ENCODE assay signal across 10 cellular contexts in the genomic region with DNA sequence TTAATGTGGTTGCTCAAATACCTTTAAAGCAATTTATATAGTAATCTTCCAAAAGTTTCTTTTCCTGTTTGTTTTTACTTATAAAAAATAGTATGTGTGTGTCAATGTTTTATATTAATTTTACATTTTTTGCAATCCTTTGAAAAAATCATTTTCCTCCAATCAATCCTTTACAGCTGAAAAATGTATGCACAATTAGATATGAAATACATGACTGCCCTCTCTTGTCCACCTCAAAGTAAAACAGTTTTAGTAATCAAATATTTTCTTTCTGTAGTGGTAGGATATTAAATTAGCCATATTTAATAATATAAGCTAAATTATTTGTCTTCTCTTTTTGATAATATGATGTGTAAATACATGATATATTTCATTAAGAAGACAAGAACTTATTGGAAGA.
A peak's percentile ranks its signal among the peaks of the same experiment; 100 is the strongest.
DNase-seq lines count a peak whose midpoint lies in the region; ATAC-seq and TF ChIP-seq lines count a peak whose summit lies in the region.
"Had no signal": no experiment of that assay in that cellular context is flagged by ENCODE, and none has a peak within 500 bp of the region (broad histone marks: within the 10 kb centered on the region; RNA-seq: fewer than 3 reads in every experiment).

No MANE protein-coding gene starts in this region.

- H3T11ph ChIP-seq in H9 (ENCODE audit: low read length) = no peak overlapping the region

- H3K4me2 ChIP-seq in H9 (ENCODE audit: insufficient read depth, insufficient read length, low read length) = no peak overlapping the region

- no peaks in the 10 kb centered on the region for H3K79me1 ChIP-seq in H9 (ENCODE audit: insufficient read depth, low read depth, low read length, poor library complexity, severe bottlenecking)

- H3K4me3 ChIP-seq in fibroblast of villous mesenchyme (ENCODE audit: low read depth, low read length) = no peak overlapping the region

- H3K23me2 ChIP-seq in H9 (ENCODE audit: insufficient read length, low read depth, low read length, poor library complexity, severe bottlenecking) = no peaks in the 10 kb centered on the region

- peaks cover 5 to 8% of the 10 kb centered on the region in 2 experiments for H3K4me1 Mint-ChIP-seq in H9
- H3K4me1 Mint-ChIP-seq in activated T-helper 1 cell treated with anti-CD3 and anti-CD28 coated beads, Interleukin-12 subunit alpha, Interleukin-12 subunit beta, Interleukin-2, Interleukin-4 antibody, amounts not matched to agents 30 ng/mL and 10 ng/mL and 1 ng/mL, durations not matched to agents 14 hours and 24 hours and 36 hours (ENCODE audit: low read depth) = no peaks in the 10 kb centered on the region

- H3K36me3 Mint-ChIP-seq in H9 (ENCODE audit: insufficient read depth in 1 of 3, low read depth in 3 of 3) = peaks cover 5 to 12% (median 8%) of the 10 kb centered on the region in 3 experiments; a peak in 6 of 7 replicates
- H3K36me3 Mint-ChIP-seq in activated T-helper 1 cell treated with anti-CD3 and anti-CD28 coated beads, Interleukin-12 subunit alpha, Interleukin-12 subunit beta, Interleukin-2, Interleukin-4 antibody, amounts not matched to agents 30 ng/mL and 10 ng/mL and 1 ng/mL, durations not matched to agents 14 hours and 24 hours and 36 hours (ENCODE audit: low read depth) = no peaks in the 10 kb centered on the region

- no peak overlapping the region for H3K27ac Mint-ChIP-seq in H9
- no peak overlapping the region for H3K27ac Mint-ChIP-seq in activated T-helper 1 cell treated with anti-CD3 and anti-CD28 coated beads, Interleukin-12 subunit alpha, Interleukin-12 subunit beta, Interleukin-2, Interleukin-4 antibody, amounts not matched to agents 30 ng/mL and 10 ng/mL and 1 ng/mL, durations not matched to agents 14 hours and 24 hours and 36 hours

- no peak overlapping the region for H3K56ac ChIP-seq in H9 (ENCODE audit: insufficient read length, low read depth, low read length)

- H3K27ac ChIP-seq in H9 (ENCODE audit: insufficient read length, low read depth, low read length) = no peak overlapping the region

- no peaks in the 10 kb centered on the region for H3K27me3 ChIP-seq in H9 (ENCODE audit: insufficient read depth, low read length)

- H3K18ac ChIP-seq in H9 (ENCODE audit: insufficient read length, low read depth, low read length) = no peak overlapping the region

- H2BK15ac ChIP-seq in H9 (ENCODE audit: low read depth, low read length) = no peak overlapping the region

- H4K8ac ChIP-seq in H9 (replicated peaks; ENCODE audit: insufficient read length, low read depth, low read length) = no peak overlapping the region

- H3K27me3 Mint-ChIP-seq in H9 (ENCODE audit: low read depth) = no peaks in the 10 kb centered on the region
- H3K27me3 Mint-ChIP-seq in activated T-helper 1 cell treated with anti-CD3 and anti-CD28 coated beads, Interleukin-12 subunit alpha, Interleukin-12 subunit beta, Interleukin-2, Interleukin-4 antibody, amounts not matched to agents 30 ng/mL and 10 ng/mL and 1 ng/mL, durations not matched to agents 14 hours and 24 hours and 36 hours (ENCODE audit: insufficient read depth) = peaks cover 1% of the 10 kb centered on the region

- no peak overlapping the region for H3K9ac ChIP-seq in H9 (ENCODE audit: extremely low read depth, insufficient read length, low read length)

- intact Hi-C loops in activated T-helper 1 cell treated with anti-CD3 and anti-CD28 coated beads, Interleukin-12 subunit alpha, Interleukin-12 subunit beta, Interleukin-2, Interleukin-4 antibody, amounts not matched to agents 30 ng/mL and 10 ng/mL and 1 ng/mL, durations not matched to agents 14 hours and 24 hours and 36 hours (cut with micrococcal nuclease) = no loop called here

- no peak overlapping the region for H3K23ac ChIP-seq in H9 (ENCODE audit: insufficient read length, low read depth, low read length)

- peaks cover 8 to 9% of the 10 kb centered on the region in 2 experiments; a peak in 3 of 5 replicates for H3K9me3 Mint-ChIP-seq in H9
- H3K9me3 Mint-ChIP-seq in activated T-helper 1 cell treated with anti-CD3 and anti-CD28 coated beads, Interleukin-12 subunit alpha, Interleukin-12 subunit beta, Interleukin-2, Interleukin-4 antibody, amounts not matched to agents 30 ng/mL and 10 ng/mL and 1 ng/mL, durations not matched to agents 14 hours and 24 hours and 36 hours = no peaks in the 10 kb centered on the region

- peak; percentile 53; the same call in 2 of the 3 replicates for TF ChIP-seq CTCF in H9 (conservative IDR thresholded peaks at IDR 0.05)
- peak; percentile 24 for TF ChIP-seq CTCF in fibroblast of villous mesenchyme (IDR thresholded peaks at IDR 0.05; ENCODE audit: insufficient read depth, low read depth, low read length)

- no peak overlapping the region for H3K4ac ChIP-seq in H9 (ENCODE audit: low read depth, low read length)

- H3K9me3 ChIP-seq in H9 (ENCODE audit: control insufficient read depth, low read depth, low read length) = no peaks in the 10 kb centered on the region

- in situ Hi-C loops in ACHN (cut with HindIII; ENCODE audit: low pct_ligation_motif_present, low pct_unique_long_range_greater_than_20kb, low sequenced_read_pairs) = loop anchor here (25.0 kb wide), 2 partner anchors 495 to 820 kb away; no protein-coding TSS in a partner anchor

- H2AK5ac ChIP-seq in H9 (ENCODE audit: insufficient read length, low read length) = no peak overlapping the region

- H2BK120ac ChIP-seq in H9 (ENCODE audit: low read depth, low read length, poor library complexity, severe bottlenecking) = no peak overlapping the region

- no peak overlapping the region for H2BK5ac ChIP-seq in H9 (ENCODE audit: insufficient read length, low read length)

- ATAC-seq in HG03342 (IDR thresholded peaks at IDR 0.05; ENCODE audit: unreplicated experiment) = no peak

- no peak overlapping the region for H4K5ac ChIP-seq in H9 (ENCODE audit: insufficient read length, low read depth, low read length)

- no peak overlapping the region for H3K14ac ChIP-seq in H9 (ENCODE audit: insufficient read depth, low read length)

- H3K4me3 Mint-ChIP-seq in H9 = no peak overlapping the region
- H3K4me3 Mint-ChIP-seq in activated T-helper 1 cell treated with anti-CD3 and anti-CD28 coated beads, Interleukin-12 subunit alpha, Interleukin-12 subunit beta, Interleukin-2, Interleukin-4 antibody, amounts not matched to agents 30 ng/mL and 10 ng/mL and 1 ng/mL, durations not matched to agents 14 hours and 24 hours and 36 hours = no peak overlapping the region

- H4K91ac ChIP-seq in H9 (ENCODE audit: insufficient read length, low read depth, low read length) = no peak overlapping the region

- H2AFZ ChIP-seq in H9 (ENCODE audit: low read length) = no peak overlapping the region

- H2BK20ac ChIP-seq in H9 (ENCODE audit: low read depth, low read length, poor library complexity, severe bottlenecking) = no peak overlapping the region

- no peaks in the 10 kb centered on the region; the same call in 1 of the 2 replicates for H3K4me1 ChIP-seq in H9 (ENCODE audit: insufficient read depth, low read length)

- H3K79me2 ChIP-seq in H9 (ENCODE audit: insufficient read depth, low read length) = no peaks in the 10 kb centered on the region

- no peak overlapping the region for H2BK12ac ChIP-seq in H9 (ENCODE audit: insufficient read length, low read depth, low read length)

- H4K20me1 ChIP-seq in H9 (ENCODE audit: control insufficient read depth, insufficient read depth, insufficient read length) = no peaks in the 10 kb centered on the region

- DNase-seq in ACHN (peak; percentile 70), H9 (no peak), RPMI7951 (ENCODE audit: low read depth) (peak; percentile 13), fibroblast of villous mesenchyme (ENCODE audit: low read depth) (peak; percentile 40), NCI-H2107 (lab: John Stamatoyannopoulos, UW) (no peak)
- DNase-seq in stimulated activated CD4-positive, alpha-beta T cell treated with anti-CD3 and anti-CD28 coated beads, Interleukin-1b, Interleukin-23, amount 100 ng/mL, for 48 hours = no peak
- DNase-seq in activated T-helper 1 cell treated with anti-CD3 and anti-CD28 coated beads, Interleukin-12 subunit alpha, Interleukin-12 subunit beta, Interleukin-2, Interleukin-4 antibody, amounts not matched to agents 30 ng/mL and 10 ng/mL and 1 ng/mL, durations not matched to agents 14 hours and 24 hours and 36 hours (ENCODE audit: low spot score) = no peak
- DNase-seq: activated CD4-positive, alpha-beta T cell treated with anti-CD3 and anti-CD28 coated beads, Interleukin-2, amount 50 U/mL, for 4 hours; DND-41 had no signal

Comparison
In these comparisons a context has a peak if more than half of its experiments do, and no peak if none do; other contexts are left out.
1. DNase-seq: peak in ACHN (single experiment), RPMI7951 (single experiment) and fibroblast of villous mesenchyme (single experiment); none in H9 (single experiment), NCI-H2107 (single experiment), stimulated activated CD4-positive, alpha-beta T cell treated with anti-CD3 and anti-CD28 coated beads, Interleukin-1b, Interleukin-23, amount 100 ng/mL, for 48 hours (single experiment) and activated T-helper 1 cell treated with anti-CD3 and anti-CD28 coated beads, Interleukin-12 subunit alpha, Interleukin-12 subunit beta, Interleukin-2, Interleukin-4 antibody, amounts not matched to agents 30 ng/mL and 10 ng/mL and 1 ng/mL, durations not matched to agents 14 hours and 24 hours and 36 hours (single experiment).